Comparison of ENCODE assay signal across 19 cellular contexts in genomic region chr9:91045036-91045435, GRCh38.
"Had no signal": no experiment of that assay in that cellular context is flagged by ENCODE, and none has a peak within 500 bp of the region (broad histone marks: within the 10 kb centered on the region; RNA-seq: fewer than 3 reads in every experiment).

No MANE protein-coding gene starts in this region.

- H3K27me3 ChIP-seq: body of pancreas, hepatocyte had no signal

- DNase-seq: activated CD4-positive, alpha-beta T cell treated with anti-CD3 and anti-CD28 coated beads, Interleukin-2, amount 10 ng/mL, durations not matched to agents 7 days and 5 days; activated CD4-positive, CD25-positive, alpha-beta regulatory T cell; activated CD8-positive, alpha-beta memory T cell treated with anti-CD3 and anti-CD28 coated beads, Interleukin-2, amount 50 U/mL, for 48 hours; activated CD8-positive, alpha-beta T cell treated with anti-CD3 and anti-CD28 coated beads, Interleukin-2, amount 10 ng/mL, durations not matched to agents 7 days and 5 days; activated gamma-delta T cell; amygdala; body of pancreas; dorsolateral prefrontal cortex; foreskin fibroblast; left colon; mammary epithelial cell; SK-N-SH; stimulated activated CD4-positive, alpha-beta T cell treated with anti-CD3 and anti-CD28 coated beads, Interleukin-2, amount 100 ng/mL, for 48 hours; T-helper 9 cell; tibial artery had no signal

- H3K36me3 ChIP-seq: tibial artery had no signal

- H3K9me3 Mint-ChIP-seq: activated CD4-positive, alpha-beta T cell treated with anti-CD3 and anti-CD28 coated beads, Interleukin-2, amount 10 ng/mL, durations not matched to agents 7 days and 5 days; activated naive CD4-positive, alpha-beta T cell treated with anti-CD3 and anti-CD28 coated beads, Interleukin-2, amount 50 U/mL, for 72 hours; neural crest cell; stimulated activated effector memory CD8-positive, alpha-beta T cell treated with anti-CD3 and anti-CD28 coated beads, Interleukin-12 subunit alpha, Interleukin-12 subunit beta, amount 100 ng/mL, for 72 hours had no signal

- H3K4me1 ChIP-seq: body of pancreas, tibial artery had no signal

- H3K27ac ChIP-seq: body of pancreas, dorsolateral prefrontal cortex, hepatocyte, tibial artery had no signal

- H3K27ac Mint-ChIP-seq: activated CD4-positive, alpha-beta T cell treated with anti-CD3 and anti-CD28 coated beads, Interleukin-2, amount 10 ng/mL, durations not matched to agents 7 days and 5 days; activated CD8-positive, alpha-beta T cell treated with anti-CD3 and anti-CD28 coated beads, Interleukin-2, amount 10 ng/mL, durations not matched to agents 7 days and 5 days had no signal

- H3K4me3 ChIP-seq: body of pancreas, dorsolateral prefrontal cortex, hepatocyte, tibial artery had no signal

- ATAC-seq: activated CD8-positive, alpha-beta T cell treated with anti-CD3 and anti-CD28 coated beads, Interleukin-2, amount 10 ng/mL, durations not matched to agents 7 days and 5 days; activated naive CD4-positive, alpha-beta T cell treated with anti-CD3 and anti-CD28 coated beads, Interleukin-2, amount 50 U/mL, for 72 hours; body of pancreas; left colon; stimulated activated effector memory CD8-positive, alpha-beta T cell treated with anti-CD3 and anti-CD28 coated beads, Interleukin-12 subunit alpha, Interleukin-12 subunit beta, amount 100 ng/mL, for 72 hours had no signal

- H3K36me3 Mint-ChIP-seq: stimulated activated effector memory CD8-positive, alpha-beta T cell treated with anti-CD3 and anti-CD28 coated beads, Interleukin-12 subunit alpha, Interleukin-12 subunit beta, amount 100 ng/mL, for 72 hours had no signal

- H3K9me3 ChIP-seq: body of pancreas, SK-N-SH, tibial artery had no signal

- H3K4me3 Mint-ChIP-seq: activated CD4-positive, alpha-beta T cell treated with anti-CD3 and anti-CD28 coated beads, Interleukin-2, amount 10 ng/mL, durations not matched to agents 7 days and 5 days; activated CD8-positive, alpha-beta T cell treated with anti-CD3 and anti-CD28 coated beads, Interleukin-2, amount 10 ng/mL, durations not matched to agents 7 days and 5 days; neural crest cell; stimulated activated effector memory CD8-positive, alpha-beta T cell treated with anti-CD3 and anti-CD28 coated beads, Interleukin-12 subunit alpha, Interleukin-12 subunit beta, amount 100 ng/mL, for 72 hours had no signal
